Comparison of ENCODE assay signal across 8 cellular contexts in genomic region chr11:122101625-122102291, GRCh38. TPM values are rescaled to one million over a fixed set of nuclear protein-coding genes. Genes with fewer than 3 reads are reported as not detected.
DNase-seq lines count a peak whose midpoint lies in the region; ATAC-seq and TF ChIP-seq lines count a peak whose summit lies in the region.

No MANE protein-coding gene starts in this region.

- H3K9me3 ChIP-seq in A673 (ENCODE audit: low read depth, low read length, poor library complexity, severe bottlenecking) = no peaks in the 10 kb centered on the region
- no peaks in the 10 kb centered on the region for H3K9me3 ChIP-seq in subcutaneous abdominal adipose tissue (ENCODE audit: control insufficient read depth in 5 of 5, low read length in 5 of 5)

- no TSS peak for BruUV-seq in A673 (replicated peaks; lab: Mats Ljungman, UMichigan)

- POLR2A ChIA-PET in A673 (lab: Charles Lee; ENCODE audit: low non-redundant PET) = interaction anchor here (0.6 to 0.9 kb wide), 3 partner anchors 48 to 948 kb away, joined by 3 to 4 read pairs (median 3); no protein-coding TSS in a partner anchor

- intact Hi-C loops in A673 (cut with micrococcal nuclease; ENCODE audit: unreplicated experiment) = loop anchor here (1.0 to 5.0 kb wide), 5 partner anchors 80 to 446 kb away; no protein-coding TSS in a partner anchor

- CTCF ChIA-PET in A673 (lab: Charles Lee) = interaction anchor here (0.6 to 3.7 kb wide), 9 partner anchors 58 to 559 kb away, joined by 3 to 23 read pairs (median 4); no protein-coding TSS in a partner anchor

- H3K4me1 ChIP-seq in A673 (ENCODE audit: insufficient read depth, low read length, poor library complexity, severe bottlenecking) (peaks cover 48% of the 10 kb centered on the region), subcutaneous abdominal adipose tissue (ENCODE audit: control insufficient read depth in 5 of 5, insufficient read depth in 5 of 5, low read length in 5 of 5) (peaks cover 0 to 23% (median 11%) of the 10 kb centered on the region in 5 donors)

- H3K27me3 ChIP-seq in A673 (replicated peaks; ENCODE audit: insufficient read depth, low read depth, low read length, poor library complexity) (no peaks in the 10 kb centered on the region), layer of hippocampus (ENCODE audit: control insufficient read depth, insufficient read depth, low read length) (no peaks in the 10 kb centered on the region), subcutaneous abdominal adipose tissue (ENCODE audit: control insufficient read depth in 5 of 5, insufficient read depth in 4 of 5, low read length in 5 of 5) (peaks cover 0 to 3% (median 0%) of the 10 kb centered on the region in 5 donors)

- no peaks in the 10 kb centered on the region for H3K36me3 ChIP-seq in A673 (ENCODE audit: insufficient read depth, low read length, poor library complexity, severe bottlenecking)
- no peaks in the 10 kb centered on the region for H3K36me3 ChIP-seq in subcutaneous abdominal adipose tissue (ENCODE audit: control insufficient read depth in 5 of 5, insufficient read depth in 5 of 5, low read length in 5 of 5)

- DNase-seq in A673 (ENCODE audit: low spot score) = peak; percentile 93
- DNase-seq in NCI-H187 treated with DMSO at 0.1 percent for 48 hours (lab: John Stamatoyannopoulos, UW) = peak; percentile 92
- peak; percentile 90 for DNase-seq in coronary artery (ENCODE audit: low spot score)
- DNase-seq in NCI-H446 treated with DMSO at 0.1 percent for 48 hours (lab: John Stamatoyannopoulos, UW) = no peak

- H3K27ac ChIP-seq in A673 (ENCODE audit: low read depth, low read length, poor library complexity, severe bottlenecking) (peak overlapping the region; percentile 78), coronary artery (peak overlapping the region; percentile 89 to 94), layer of hippocampus (ENCODE audit: low read depth, low read length) (peak overlapping the region; percentile 90), subcutaneous abdominal adipose tissue (ENCODE audit: low read depth, low read length) (peak overlapping the region; percentile 94)

- no peak for ATAC-seq in GM21528 (IDR thresholded peaks at IDR 0.05; ENCODE audit: low FRiP score, unreplicated experiment)
- ATAC-seq in GM18907 (IDR thresholded peaks at IDR 0.05; ENCODE audit: unreplicated experiment) = no peak

- peak overlapping the region; percentile 64 to 90 (median 75) for H3K9ac ChIP-seq in subcutaneous abdominal adipose tissue (ENCODE audit: low read length in 5 of 5)

- TF ChIP-seq CTCF in A673 (conservative IDR thresholded peaks at IDR 0.05; ENCODE audit: low read depth, low read length) = peak; percentile 88
- TF ChIP-seq CTCF in coronary artery (IDR thresholded peaks at IDR 0.05) = peak; percentile 48

- H3K4me3 ChIP-seq in A673 (ENCODE audit: low read depth, low read length, poor library complexity, severe bottlenecking) (peak overlapping the region; percentile 64), coronary artery (peak overlapping the region; percentile 79), subcutaneous abdominal adipose tissue (ENCODE audit: low read depth in 1 of 5, low read length in 5 of 5) (peak overlapping the region; percentile 59 to 71 (median 67))

RNA-seq across cellular contexts. Expression of gene BLID, which starts 14.3 kb away (rescaled TPM):
- total RNA-seq in A673 (2021) = 0.82 and 2.2 TPM in 2 replicates
